ENCODE assay signal across 7 cellular contexts in the genomic region with DNA sequence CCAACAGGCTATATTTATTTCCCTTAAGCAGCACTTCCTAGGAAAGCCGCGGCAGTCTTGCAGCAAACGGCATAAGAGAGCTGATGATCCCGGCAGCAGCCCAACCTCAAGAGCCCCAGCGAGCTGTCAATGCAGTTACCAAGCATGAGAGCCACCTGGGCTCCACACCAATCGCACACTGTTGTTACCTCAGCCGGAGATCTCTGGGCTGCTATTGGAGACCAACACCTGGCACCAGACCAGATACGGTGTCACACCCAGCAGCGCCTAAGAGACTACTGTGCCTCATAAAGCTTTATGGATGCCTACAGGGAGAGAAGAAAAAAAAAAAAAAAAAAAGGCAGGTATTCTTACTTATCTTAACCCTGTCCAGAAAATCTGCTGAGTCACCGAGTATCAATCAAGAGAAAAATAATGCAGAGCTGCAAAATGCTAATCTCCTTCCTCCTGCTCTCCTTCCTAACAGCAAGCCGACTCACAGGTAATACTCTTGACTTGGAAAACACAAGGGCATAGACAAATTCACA. TPM values are rescaled to one million over a fixed set of nuclear protein-coding genes. Genes with fewer than 3 reads are reported as not detected.
DNase-seq lines count a peak whose midpoint lies in the region; ATAC-seq and TF ChIP-seq lines count a peak whose summit lies in the region.

No MANE protein-coding gene starts in this region.

- no peak for TF ChIP-seq RAD21 in HCT116 (IDR thresholded peaks at IDR 0.05; ENCODE audit: low read depth)

- H3K9me3 ChIP-seq in HCT116 (ENCODE audit: control insufficient read depth in 1 of 2, insufficient read depth in 1 of 2, low read depth in 1 of 2, low read length in 2 of 2), result no peaks in the 10 kb centered on the region

- RAD21 ChIA-PET in HCT116 (lab: Charles Lee; ENCODE audit: low non-redundant PET in 1 of 2, low total read pairs in 2 of 2, uncharacterized antibody in 2 of 2, unreplicated experiment in 2 of 2), result interaction anchor here in 1 of 2 experiments (0.7 kb wide), 1 partner anchor 477 kb away, joined by 4 read pairs; no protein-coding TSS in a partner anchor

- H4K20me1 ChIP-seq in HCT116 (ENCODE audit: insufficient read depth), result no peaks in the 10 kb centered on the region

- H3K36me3 ChIP-seq in HCT116 (ENCODE audit: control insufficient read depth in 1 of 2, insufficient read depth in 2 of 2, low read length in 2 of 2), result no peaks in the 10 kb centered on the region

- TF ChIP-seq POLR2A in HCT116 (IDR thresholded peaks at IDR 0.05; ENCODE audit: borderline replicate concordance, extremely low read depth, insufficient read depth, insufficient read length), result no peak

- no peak overlapping the region for H2AFZ ChIP-seq in HCT116 (ENCODE audit: low read depth, low read length, poor library complexity, severe bottlenecking)

- DNase-seq in HCT116 (ENCODE audit: low read depth, low spot score), result peak; percentile 78
- DNase-seq in NCI-H1436 (lab: John Stamatoyannopoulos, UW), result peak; percentile 93
- DNase-seq in UCSD-AML1 (lab: John Stamatoyannopoulos, UW; ENCODE audit: unreplicated experiment), result peak; percentile 63
- DNase-seq in germinal center (ENCODE audit: low spot score), result peak; percentile 60
- DNase-seq in posterior cingulate gyrus, result peak in 7 of 10 donors; percentile 12 to 84 (median 36)

- peak overlapping the region; percentile 60 for H3K27ac ChIP-seq in HCT116 (ENCODE audit: low read depth, low read length)

- POLR2A ChIA-PET in HCT116 (lab: Charles Lee), result interaction anchor here (0.7 to 1.0 kb wide), 2 partner anchors 10 to 11 kb away, joined by 3 to 4 read pairs; no protein-coding TSS in a partner anchor

- H3K4me1 ChIP-seq in HCT116 (ENCODE audit: control insufficient read depth in 1 of 2, insufficient read depth in 2 of 2, low read length in 2 of 2), result peaks cover 14 to 20% of the 10 kb centered on the region in 2 experiments

- H3K79me2 ChIP-seq in HCT116 (ENCODE audit: insufficient read depth, low read length), result no peaks in the 10 kb centered on the region

- BruUV-seq in HCT116 (replicated peaks; lab: Mats Ljungman, UMichigan), result no TSS peak

- CTCF ChIA-PET in HCT116 (lab: Charles Lee), result interaction anchor here (0.9 to 1.8 kb wide), 5 partner anchors 9 to 111 kb away, joined by 3 to 8 read pairs (median 3); partner anchors contain the start of gene ABCC5

- intact Hi-C loops in HCT116 (cut with micrococcal nuclease) (no loop called here), posterior cingulate gyrus (cut with DNase I) (no loop called here)

- TF ChIP-seq CTCF in HCT116 (IDR thresholded peaks at IDR 0.05 in 2 of 3, conservative IDR thresholded peaks at IDR 0.05 in 1 of 3; ENCODE audit: borderline replicate concordance in 1 of 3, insufficient read depth in 1 of 3, low read depth in 2 of 3, low read length in 2 of 3), result no peak

- peak overlapping the region; percentile 7 to 11; a peak in 3 of 4 replicates for H3K4me3 ChIP-seq in HCT116 (replicated peaks in 1 of 2; ENCODE audit: low read depth in 1 of 2, low read length in 2 of 2)

- H3K4me2 ChIP-seq in HCT116 (ENCODE audit: low read length), result peak overlapping the region; percentile 62

- H3K9ac ChIP-seq in HCT116 (ENCODE audit: low read length), result peak overlapping the region; percentile 20; the same call in 1 of the 2 replicates

- no peaks in the 10 kb centered on the region for H3K9me2 ChIP-seq in HCT116 (ENCODE audit: insufficient read depth)

- no peaks in the 10 kb centered on the region for H3K27me3 ChIP-seq in HCT116 (ENCODE audit: insufficient read depth, low read length)

- ATAC-seq in GM18499 (IDR thresholded peaks at IDR 0.05; ENCODE audit: insufficient read depth, unreplicated experiment) (peak; percentile 50), HCT116 (peak; percentile 98), GM18517 (IDR thresholded peaks at IDR 0.05; ENCODE audit: unreplicated experiment) (no peak)

TF ChIP-seq in HCT116, 20 proteins besides CTCF, POLR2A, EP300 and RAD21:
- TF ChIP-seq REST (IDR thresholded peaks at IDR 0.05; ENCODE audit: low read depth), result no peak
- TF ChIP-seq, protein P1, sequence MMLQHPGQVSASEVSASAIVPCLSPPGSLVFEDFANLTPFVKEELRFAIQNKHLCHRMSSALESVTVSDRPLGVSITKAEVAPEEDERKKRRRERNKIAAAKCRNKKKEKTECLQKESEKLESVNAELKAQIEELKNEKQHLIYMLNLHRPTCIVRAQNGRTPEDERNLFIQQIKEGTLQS (IDR thresholded peaks at IDR 0.05), result no peak
- TF ChIP-seq CEBPB (IDR thresholded peaks at IDR 0.05; ENCODE audit: low read depth), result no peak; the same call in 1 of the 2 replicates
- TF ChIP-seq FOSL1 (IDR thresholded peaks at IDR 0.05; ENCODE audit: low read depth), result no peak
- TF ChIP-seq ZNF274 (IDR thresholded peaks at IDR 0.05; ENCODE audit: low read depth, low read length), result no peak
- TF ChIP-seq ZFX (IDR thresholded peaks at IDR 0.05), result no peak
- TF ChIP-seq EZH2phosphoT487 (IDR thresholded peaks at IDR 0.05; ENCODE audit: borderline replicate concordance), result no peak
- TF ChIP-seq JUND (IDR thresholded peaks at IDR 0.05), result no peak
- no peak for TF ChIP-seq SIN3A (IDR thresholded peaks at IDR 0.05; ENCODE audit: low read depth)
- TF ChIP-seq TCF7L2 (IDR thresholded peaks at IDR 0.05; ENCODE audit: borderline replicate concordance, extremely low read depth, insufficient read depth, insufficient read length), result no peak
- TF ChIP-seq SRF (IDR thresholded peaks at IDR 0.05; ENCODE audit: low read depth), result no peak
- no peak for TF ChIP-seq EZH2 (IDR thresholded peaks at IDR 0.05)
- no peak for TF ChIP-seq EGR1 (IDR thresholded peaks at IDR 0.05; ENCODE audit: low read depth)
- TF ChIP-seq ELF1 (IDR thresholded peaks at IDR 0.05; ENCODE audit: borderline replicate concordance, low read depth), result no peak
- no peak for TF ChIP-seq YY1 (IDR thresholded peaks at IDR 0.05; ENCODE audit: extremely low read depth, insufficient replicate concordance, low read depth, low read length)
- TF ChIP-seq, protein P2, sequence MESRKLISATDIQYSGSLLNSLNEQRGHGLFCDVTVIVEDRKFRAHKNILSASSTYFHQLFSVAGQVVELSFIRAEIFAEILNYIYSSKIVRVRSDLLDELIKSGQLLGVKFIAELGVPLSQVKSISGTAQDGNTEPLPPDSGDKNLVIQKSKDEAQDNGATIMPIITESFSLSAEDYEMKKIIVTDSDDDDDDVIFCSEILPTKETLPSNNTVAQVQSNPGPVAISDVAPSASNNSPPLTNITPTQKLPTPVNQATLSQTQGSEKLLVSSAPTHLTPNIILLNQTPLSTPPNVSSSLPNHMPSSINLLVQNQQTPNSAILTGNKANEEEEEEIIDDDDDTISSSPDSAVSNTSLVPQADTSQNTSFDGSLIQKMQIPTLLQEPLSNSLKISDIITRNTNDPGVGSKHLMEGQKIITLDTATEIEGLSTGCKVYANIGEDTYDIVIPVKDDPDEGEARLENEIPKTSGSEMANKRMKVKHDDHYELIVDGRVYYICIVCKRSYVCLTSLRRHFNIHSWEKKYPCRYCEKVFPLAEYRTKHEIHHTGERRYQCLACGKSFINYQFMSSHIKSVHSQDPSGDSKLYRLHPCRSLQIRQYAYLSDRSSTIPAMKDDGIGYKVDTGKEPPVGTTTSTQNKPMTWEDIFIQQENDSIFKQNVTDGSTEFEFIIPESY (IDR thresholded peaks at IDR 0.05; ENCODE audit: extremely low read depth, insufficient replicate concordance, low read length), result no peak
- 0 out of 2 replicates have a peak, but pooled peaks have one; percentile 22 for TF ChIP-seq POLR2AphosphoS5 (IDR thresholded peaks at IDR 0.05; ENCODE audit: low read depth, low read length)
- 0 out of 2 replicates have a peak, but pooled peaks have one; percentile 15 for TF ChIP-seq SP1 (IDR thresholded peaks at IDR 0.05; ENCODE audit: low read depth)
- TF ChIP-seq CBX3 (IDR thresholded peaks at IDR 0.05; ENCODE audit: low read depth), result 0 out of 2 replicates have a peak, but pooled peaks have one; percentile 27
- TF ChIP-seq MAX (IDR thresholded peaks at IDR 0.05), result peak; percentile 75

RNA-seq across cellular contexts. Expression of gene ABCC5, which starts 11.6 kb away (rescaled TPM):
- 16.9 TPM for total RNA-seq in HCT116 (2021; ENCODE audit: unreplicated experiment)
- polyA plus RNA-seq in HCT116 (2012), result 4.9 and 6.4 TPM in 2 replicates

RNA-seq across cellular contexts. Expression of gene HTR3D, which starts 25.5 kb away (rescaled TPM):
- not detected for total RNA-seq in HCT116 (2021; ENCODE audit: unreplicated experiment)
- not detected in 2 replicates for polyA plus RNA-seq in HCT116 (2012)

RNA-seq across cellular contexts. Expression of gene HTR3C, which starts 46.8 kb away (rescaled TPM):
- total RNA-seq in HCT116 (2021; ENCODE audit: unreplicated experiment), result not detected
- not detected in 2 replicates for polyA plus RNA-seq in HCT116 (2012)

Comparison
In these comparisons a context has a peak if more than half of its experiments do, and no peak if none do; other contexts are left out.
1. DNase-seq: peak in every context shown above with its lines; median percentile 93 in NCI-H1436; 78 in HCT116; 63 in UCSD-AML1; 60 in germinal center; 36 in posterior cingulate gyrus.